10 cellular contexts compared by ENCODE assay signal in the genomic region with DNA sequence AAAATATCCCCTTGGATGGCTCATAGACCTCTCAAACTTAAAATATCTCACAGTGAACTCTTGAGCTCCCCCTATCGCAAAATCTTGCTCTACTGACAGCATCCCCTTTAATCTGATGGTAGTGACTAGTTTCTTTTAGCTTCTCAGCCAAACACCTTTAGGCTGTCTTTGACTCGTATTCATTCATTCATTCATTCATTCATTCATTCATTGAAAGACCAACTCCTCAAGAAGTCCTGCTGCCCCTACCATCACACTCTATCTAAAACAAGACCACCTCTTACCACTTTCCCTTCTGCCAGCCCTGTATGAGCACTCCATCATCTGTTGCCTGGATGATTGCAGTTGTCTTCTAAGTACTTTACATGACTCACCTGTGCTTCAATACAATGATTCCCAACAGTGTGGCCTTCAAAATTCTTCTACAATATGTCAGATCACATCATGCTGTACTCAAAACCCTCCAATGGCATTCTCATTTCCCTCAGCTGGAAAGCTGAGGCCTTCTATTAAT. TPM values are rescaled to one million over a fixed set of nuclear protein-coding genes. Genes with fewer than 3 reads are reported as not detected.
DNase-seq lines count a peak whose midpoint lies in the region; ATAC-seq and TF ChIP-seq lines count a peak whose summit lies in the region.
"Had no signal": no experiment of that assay in that cellular context is flagged by ENCODE, and none has a peak within 500 bp of the region (broad histone marks: within the 10 kb centered on the region; RNA-seq: fewer than 3 reads in every experiment).

No MANE protein-coding gene starts in this region.

- H3K4me3 ChIP-seq in HEK293 (ENCODE audit: low read depth, low read length) (no peak overlapping the region), SK-N-SH (ENCODE audit: low read depth in 2 of 2, low read length in 1 of 2) (no peak overlapping the region), adrenal gland (no peak overlapping the region)

- H3F3A ChIP-seq in SK-N-SH (replicated peaks; ENCODE audit: insufficient read depth): peaks cover 77% of the 10 kb centered on the region

- H3K27me3 ChIP-seq in SK-N-SH (ENCODE audit: insufficient read depth) (no peaks in the 10 kb centered on the region), adrenal gland (no peaks in the 10 kb centered on the region)

- no peak overlapping the region for H3K27ac Mint-ChIP-seq in T-helper 17 cell
- H3K27ac Mint-ChIP-seq: memory B cell had no signal

- TF ChIP-seq EP300 in SK-N-SH (IDR thresholded peaks at IDR 0.05; ENCODE audit: borderline replicate concordance in 1 of 2, low read depth in 1 of 2, low read length in 1 of 2): no peak

- no peak overlapping the region for H2AFZ ChIP-seq in SK-N-SH (ENCODE audit: low read depth)

- 0 out of 2 replicates have a peak overlapping the region, but pooled peaks have one; percentile 54 for H3K4me2 ChIP-seq in SK-N-SH

- 43% methylated on average over 2 of the region's 2 CpGs for WGBS in SK-N-SH (ENCODE audit: low lambda C conversion rate)
- 55 to 69% (median 62%) methylated on average over 2 of the region's 2 CpGs for WGBS in adrenal gland, 4 donors

- no peaks in the 10 kb centered on the region for H3K27me3 Mint-ChIP-seq in T-helper 17 cell

- no peak for ATAC-seq in T-helper 17 cell
- ATAC-seq in HG02840 (IDR thresholded peaks at IDR 0.05; ENCODE audit: low FRiP score, unreplicated experiment): no peak
- ATAC-seq in HG02571 (IDR thresholded peaks at IDR 0.05; ENCODE audit: unreplicated experiment): no peak

- H3K27ac ChIP-seq in HEK293 (ENCODE audit: extremely low read depth, low read depth, low read length): no peak overlapping the region
- peak overlapping the region in 1 of 2 experiments; percentile 79; a peak in 2 of 4 replicates for H3K27ac ChIP-seq in SK-N-SH (ENCODE audit: low read depth in 2 of 2, low read length in 1 of 2)
- no peak overlapping the region for H3K27ac ChIP-seq in adrenal gland

- peaks cover 20% of the 10 kb centered on the region for H3K4me1 Mint-ChIP-seq in T-helper 17 cell

- peaks cover 82% of the 10 kb centered on the region for H3K79me2 ChIP-seq in SK-N-SH (ENCODE audit: insufficient read depth)

- no peak overlapping the region for H3K9ac ChIP-seq in SK-N-SH

- TF ChIP-seq CTCF in HEK293 (tag by site-specific recombination; IDR thresholded peaks at IDR 0.05) (no peak), SK-N-SH (IDR thresholded peaks at IDR 0.05) (peak; percentile 56), adrenal gland (IDR thresholded peaks at IDR 0.05) (peak in 1 of 6 experiments; percentile 15)

- no peaks in the 10 kb centered on the region for H4K20me1 ChIP-seq in SK-N-SH (ENCODE audit: insufficient read depth)

- DNase-seq in D341Med (ENCODE audit: low spot score): peak; percentile 24
- DNase-seq in SK-N-SH: no peak
- peak; percentile 30 for DNase-seq in iPS DF 4.7 (ENCODE audit: extremely low read depth, low spot score)
- DNase-seq in adrenal gland: no peak
- no peak for DNase-seq in T-helper 17 cell
- DNase-seq: activated T-cell treated with anti-CD3 and anti-CD28 coated beads, Interleukin-2, amount 50 U/mL, for 1 hour had no signal

- no peaks in the 10 kb centered on the region for H3K36me3 Mint-ChIP-seq in T-helper 17 cell (ENCODE audit: low read depth)
- H3K36me3 Mint-ChIP-seq: memory B cell had no signal

- no peak overlapping the region for H3K4me3 Mint-ChIP-seq in T-helper 17 cell
- H3K4me3 Mint-ChIP-seq: memory B cell had no signal

- H3K36me3 ChIP-seq in HEK293 (ENCODE audit: control insufficient read depth in 2 of 2, insufficient read depth in 1 of 2, low read length in 2 of 2): no peaks in the 10 kb centered on the region
- peaks cover 0 to 24% of the 10 kb centered on the region in 2 experiments for H3K36me3 ChIP-seq in SK-N-SH (replicated peaks in 1 of 2; ENCODE audit: control insufficient read depth in 1 of 2, insufficient read depth in 2 of 2, low read length in 1 of 2)
- no peaks in the 10 kb centered on the region for H3K36me3 ChIP-seq in adrenal gland (replicated peaks in 1 of 2)

- CTCF ChIA-PET in HEK293 (lab: Yijun Ruan, JAX) (interaction anchor here (0.6 to 3.5 kb wide), 19 partner anchors 9 to 1344 kb away, joined by 3 to 22 read pairs (median 4); no protein-coding TSS in a partner anchor), SK-N-SH (lab: Yijun Ruan, JAX) (interaction anchor here (0.6 to 2.0 kb wide), 8 partner anchors 9 to 1692 kb away, joined by 3 to 8 read pairs (median 4); no protein-coding TSS in a partner anchor)

- intact Hi-C loops in adrenal gland (cut with DNase I): no loop called here

- H3K9me3 ChIP-seq in HEK293 (ENCODE audit: control insufficient read depth, insufficient read depth, low read depth, low read length) (no peaks in the 10 kb centered on the region), SK-N-SH (no peaks in the 10 kb centered on the region), adrenal gland (replicated peaks in 1 of 3) (no peaks in the 10 kb centered on the region), T-helper 17 cell (ENCODE audit: control insufficient read depth, low read length, poor library complexity, severe bottlenecking) (no peaks in the 10 kb centered on the region)

- TF ChIP-seq POLR2A in adrenal gland (IDR thresholded peaks at IDR 0.05): no peak

- no peaks in the 10 kb centered on the region for H3K9me2 ChIP-seq in SK-N-SH

- TF ChIP-seq RAD21 in SK-N-SH (IDR thresholded peaks at IDR 0.05; ENCODE audit: low read length): no peak

- POLR2A ChIA-PET in HEK293 (lab: Yijun Ruan, JAX) (no interaction called here), SK-N-SH (lab: Yijun Ruan, JAX) (no interaction called here)

- peaks cover 34% of the 10 kb centered on the region for H3K4me1 ChIP-seq in HEK293 (ENCODE audit: control insufficient read depth, insufficient read depth, low read length)
- peaks cover 8 to 57% of the 10 kb centered on the region in 2 experiments for H3K4me1 ChIP-seq in SK-N-SH (ENCODE audit: control insufficient read depth in 1 of 2, insufficient read depth in 2 of 2, low read depth in 1 of 2, low read length in 1 of 2)
- H3K4me1 ChIP-seq in adrenal gland (replicated peaks in 1 of 2): peaks cover 13 to 36% of the 10 kb centered on the region in 2 donors

TF ChIP-seq in HEK293, 187 proteins besides CTCF, POLR2A, EP300 and RAD21 (continues in another document):
- TF ChIP-seq ZNF433 (tag by site-specific recombination; IDR thresholded peaks at IDR 0.05; ENCODE audit: low read depth): no peak
- peak; percentile 88 for TF ChIP-seq ZNF24 (tag by site-specific recombination; IDR thresholded peaks at IDR 0.05)
- TF ChIP-seq SCRT2 (tag by site-specific recombination; IDR thresholded peaks at IDR 0.05): 0 out of 2 replicates have a peak, but pooled peaks have one; percentile 16

TF ChIP-seq in SK-N-SH, 30 proteins besides CTCF, POLR2A, EP300 and RAD21:
- peak; percentile 4; the same call in 1 of the 2 replicates for TF ChIP-seq FOSL2 (IDR thresholded peaks at IDR 0.05; ENCODE audit: borderline replicate concordance, low read depth)
- TF ChIP-seq, protein P1, sequence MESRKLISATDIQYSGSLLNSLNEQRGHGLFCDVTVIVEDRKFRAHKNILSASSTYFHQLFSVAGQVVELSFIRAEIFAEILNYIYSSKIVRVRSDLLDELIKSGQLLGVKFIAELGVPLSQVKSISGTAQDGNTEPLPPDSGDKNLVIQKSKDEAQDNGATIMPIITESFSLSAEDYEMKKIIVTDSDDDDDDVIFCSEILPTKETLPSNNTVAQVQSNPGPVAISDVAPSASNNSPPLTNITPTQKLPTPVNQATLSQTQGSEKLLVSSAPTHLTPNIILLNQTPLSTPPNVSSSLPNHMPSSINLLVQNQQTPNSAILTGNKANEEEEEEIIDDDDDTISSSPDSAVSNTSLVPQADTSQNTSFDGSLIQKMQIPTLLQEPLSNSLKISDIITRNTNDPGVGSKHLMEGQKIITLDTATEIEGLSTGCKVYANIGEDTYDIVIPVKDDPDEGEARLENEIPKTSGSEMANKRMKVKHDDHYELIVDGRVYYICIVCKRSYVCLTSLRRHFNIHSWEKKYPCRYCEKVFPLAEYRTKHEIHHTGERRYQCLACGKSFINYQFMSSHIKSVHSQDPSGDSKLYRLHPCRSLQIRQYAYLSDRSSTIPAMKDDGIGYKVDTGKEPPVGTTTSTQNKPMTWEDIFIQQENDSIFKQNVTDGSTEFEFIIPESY (IDR thresholded peaks at IDR 0.05; ENCODE audit: borderline replicate concordance, low read depth): no peak

RNA-seq across cellular contexts. Expression of a gene that starts 46.8 kb away (rescaled TPM):
- polyA plus RNA-seq in SK-N-SH (2012; rRNA removed): 38.2 and 52.1 TPM in 2 replicates
- 47.1 and 52.1 TPM in 2 replicates for polyA plus RNA-seq in SK-N-SH (2012; cell fraction: cytosol; rRNA removed)
- 24.2 and 48.6 TPM in 2 replicates for polyA plus RNA-seq in SK-N-SH (2012; cell fraction: nucleus; rRNA removed)
- 100 to 1,000 TPM in 1 of 8 donors, 10 to 100 TPM in 7; 16.9 to 127 (median 21.8) TPM for total RNA-seq in adrenal gland
- 10 to 100 TPM in 1 of 3 donors, 1 to 10 TPM in 2; 1.8 to 14.5 (median 2.3) TPM for polyA plus RNA-seq in adrenal gland
- total RNA-seq in T-helper 17 cell: 1 to 10 TPM in 1 of 2 donors, under 1 TPM in 1; 0.62 to 1.8 TPM

Comparison
In these comparisons a context has a peak if more than half of its experiments do, and no peak if none do; other contexts are left out.
1. DNase-seq: peak in D341Med (single experiment) and iPS DF 4.7 (single experiment); none in SK-N-SH (single experiment), adrenal gland (0 of 7) and T-helper 17 cell (0 of 3).
2. RNA of a gene that starts 46.8 kb away (total RNA-seq): 16.9 to 127 TPM in adrenal gland; 0.62 to 1.8 TPM in T-helper 17 cell; every median in the first group is over 4 times any median in the second.